ENCODE assay signal across 16 cellular contexts in genomic region chr13:29046588-29046987, GRCh38.
DNase-seq lines count a peak whose midpoint lies in the region; ATAC-seq and TF ChIP-seq lines count a peak whose summit lies in the region.
"Had no signal": no experiment of that assay in that cellular context is flagged by ENCODE, and none has a peak within 500 bp of the region (broad histone marks: within the 10 kb centered on the region; RNA-seq: fewer than 3 reads in every experiment).

No MANE protein-coding gene starts in this region.

- H3K27me3 ChIP-seq in HUES6 (ENCODE audit: control insufficient read depth, insufficient read depth, low read length), result no peaks in the 10 kb centered on the region
- no peaks in the 10 kb centered on the region for H3K27me3 ChIP-seq in endodermal cell (ENCODE audit: control insufficient read depth, insufficient read depth, low read length, poor library complexity, severe bottlenecking)

- TF ChIP-seq CTCF in endodermal cell (conservative IDR thresholded peaks at IDR 0.05), result no peak
- TF ChIP-seq CTCF in mesothelial cell of epicardium (IDR thresholded peaks at IDR 0.05; ENCODE audit: unreplicated experiment), result no peak
- TF ChIP-seq CTCF in type B pancreatic cell (conservative IDR thresholded peaks at IDR 0.05), result no peak

- DNase-seq in endodermal cell (no peak), mesothelial cell of epicardium (ENCODE audit: low spot score in 2 of 2, unreplicated experiment in 2 of 2) (no peak), type B pancreatic cell (ENCODE audit: extremely low spot score, unreplicated experiment) (no peak), T-helper 17 cell (no peak), GDM1 (lab: John Stamatoyannopoulos, UW) (no peak)
- DNase-seq in activated naive CD4-positive, alpha-beta T cell treated with anti-CD3 and anti-CD28 coated beads, Interleukin-2, amount 50 U/mL, for 72 hours (ENCODE audit: low spot score in 2 of 2), result no peak
- DNase-seq: CD8-positive, alpha-beta T cell; COR-L47; DMS153; DMS79 treated with DMSO at 0.1 percent for 48 hours; EL; IMR-90; KBM-7 had no signal

- H3K4me3 ChIP-seq in HUES6 (ENCODE audit: low read depth, low read length) (no peak overlapping the region), endodermal cell (ENCODE audit: low read length) (no peak overlapping the region)
- H3K4me3 ChIP-seq: A549 had no signal

- peaks cover 7% of the 10 kb centered on the region for H3K4me1 Mint-ChIP-seq in endodermal cell
- peaks cover 7% of the 10 kb centered on the region for H3K4me1 Mint-ChIP-seq in mesothelial cell of epicardium
- H3K4me1 Mint-ChIP-seq in type B pancreatic cell (ENCODE audit: unreplicated experiment), result peaks cover 11% of the 10 kb centered on the region
- H3K4me1 Mint-ChIP-seq in T-helper 17 cell, result no peaks in the 10 kb centered on the region
- H3K4me1 Mint-ChIP-seq: CD14-positive monocyte had no signal

- H3K27ac ChIP-seq in HUES6 (ENCODE audit: low read depth, low read length) (peak overlapping the region; percentile 34; the same call in 1 of the 2 replicates), endodermal cell (ENCODE audit: low read depth, low read length) (no peak overlapping the region)
- H3K27ac ChIP-seq: A549 had no signal

- H3K9me3 ChIP-seq in HUES6 (ENCODE audit: control insufficient read depth, insufficient read depth, low read depth, low read length) (peaks cover 12% of the 10 kb centered on the region), endodermal cell (ENCODE audit: control insufficient read depth, low read length) (peaks cover 28% of the 10 kb centered on the region), T-helper 17 cell (ENCODE audit: control insufficient read depth, low read length, poor library complexity, severe bottlenecking) (no peaks in the 10 kb centered on the region)
- H3K9me3 ChIP-seq: A549 had no signal

- H3K9ac ChIP-seq in HUES6 (ENCODE audit: low read length) (peak overlapping the region; percentile 27), endodermal cell (ENCODE audit: extremely low read depth, low read length, poor library complexity, severe bottlenecking) (no peak overlapping the region)

- H3K27me3 Mint-ChIP-seq in endodermal cell (ENCODE audit: insufficient read depth) (peaks cover under 1% of the 10 kb centered on the region), mesothelial cell of epicardium (ENCODE audit: low read depth) (peaks cover under 1% of the 10 kb centered on the region), type B pancreatic cell (no peaks in the 10 kb centered on the region), T-helper 17 cell (no peaks in the 10 kb centered on the region)

- H3K9me3 Mint-ChIP-seq in endodermal cell (peaks cover 15% of the 10 kb centered on the region), mesothelial cell of epicardium (peaks cover 40% of the 10 kb centered on the region), type B pancreatic cell (peaks cover 9% of the 10 kb centered on the region)
- H3K9me3 Mint-ChIP-seq in activated naive CD4-positive, alpha-beta T cell treated with anti-CD3 and anti-CD28 coated beads, Interleukin-2, amount 50 U/mL, for 72 hours, result peaks cover 13 to 36% of the 10 kb centered on the region in 2 donors

- H3K4me1 ChIP-seq in HUES6 (ENCODE audit: control insufficient read depth, insufficient read depth, low read length) (peaks cover 6% of the 10 kb centered on the region; the same call in 1 of the 2 replicates), endodermal cell (ENCODE audit: control insufficient read depth, insufficient read depth, low read length) (no peaks in the 10 kb centered on the region)
- H3K4me1 ChIP-seq: A549 had no signal

- ATAC-seq in T-helper 17 cell, result no peak
- no peak for ATAC-seq in activated naive CD4-positive, alpha-beta T cell treated with anti-CD3 and anti-CD28 coated beads, Interleukin-2, amount 50 U/mL, for 72 hours
- ATAC-seq: A549; CD8-positive, alpha-beta T cell had no signal

- H3K36me3 ChIP-seq in HUES6 (ENCODE audit: control insufficient read depth, insufficient read depth, low read length) (no peaks in the 10 kb centered on the region), endodermal cell (ENCODE audit: control insufficient read depth, insufficient read depth, low read length) (no peaks in the 10 kb centered on the region)

- peaks cover 4% of the 10 kb centered on the region for H3K36me3 Mint-ChIP-seq in endodermal cell (ENCODE audit: low read depth)
- H3K36me3 Mint-ChIP-seq in mesothelial cell of epicardium, result no peaks in the 10 kb centered on the region
- H3K36me3 Mint-ChIP-seq in type B pancreatic cell, result peaks cover 3% of the 10 kb centered on the region
- peaks cover under 1% of the 10 kb centered on the region for H3K36me3 Mint-ChIP-seq in T-helper 17 cell (ENCODE audit: low read depth)
- H3K36me3 Mint-ChIP-seq in activated naive CD4-positive, alpha-beta T cell treated with anti-CD3 and anti-CD28 coated beads, Interleukin-2, amount 50 U/mL, for 72 hours, result peaks cover 0 to 7% of the 10 kb centered on the region in 2 donors
- H3K36me3 Mint-ChIP-seq: CD14-positive monocyte; CD8-positive, alpha-beta T cell had no signal

- H3K27ac Mint-ChIP-seq in endodermal cell (peak overlapping the region; percentile 59), mesothelial cell of epicardium (peak overlapping the region; percentile 40), type B pancreatic cell (peak overlapping the region; percentile 29), T-helper 17 cell (no peak overlapping the region)
- no peak overlapping the region for H3K27ac Mint-ChIP-seq in activated naive CD4-positive, alpha-beta T cell treated with anti-CD3 and anti-CD28 coated beads, Interleukin-2, amount 50 U/mL, for 72 hours
- H3K27ac Mint-ChIP-seq: CD14-positive monocyte; CD8-positive, alpha-beta T cell had no signal

- H3K4me3 Mint-ChIP-seq in endodermal cell (no peak overlapping the region), mesothelial cell of epicardium (no peak overlapping the region), type B pancreatic cell (no peak overlapping the region), T-helper 17 cell (no peak overlapping the region)
- H3K4me3 Mint-ChIP-seq: CD14-positive monocyte; CD8-positive, alpha-beta T cell had no signal

- 55% methylated on average over 4 of the region's 4 CpGs; no CpG with 5 or more reads in 1 of the 2 experiments for WGBS in endodermal cell (ENCODE audit: insufficient coverage in 1 of 2, insufficient read length in 1 of 2), 2 experiments

Comparison
In these comparisons a context has a peak if more than half of its experiments do, and no peak if none do; other contexts are left out.
1. H3K27ac Mint-ChIP-seq: peak in endodermal cell (single experiment), mesothelial cell of epicardium (single experiment) and type B pancreatic cell (single experiment); none in T-helper 17 cell (single experiment) and activated naive CD4-positive, alpha-beta T cell treated with anti-CD3 and anti-CD28 coated beads, Interleukin-2, amount 50 U/mL, for 72 hours (0 of 2).